ENCODE assay signal across 11 cellular contexts in genomic region chr1:36542962-36543515, GRCh38.
DNase-seq lines count a peak whose midpoint lies in the region; ATAC-seq, FAIRE-seq and TF ChIP-seq lines count a peak whose summit lies in the region.
"Had no signal": no experiment of that assay in that cellular context is flagged by ENCODE, and none has a peak within 500 bp of the region (broad histone marks: within the 10 kb centered on the region; RNA-seq: fewer than 3 reads in every experiment).

No MANE protein-coding gene starts in this region.

- FAIRE-seq in urothelium cell line (lab: Jason Lieb, UNC), result no peak

- no peaks in the 10 kb centered on the region for H4K20me1 ChIP-seq in mammary epithelial cell (ENCODE audit: insufficient read depth, low read length)

- H3K27me3 Mint-ChIP-seq in MCF 10A (ENCODE audit: insufficient read depth, unreplicated experiment), result peaks cover 36% of the 10 kb centered on the region

- POLR2A ChIA-PET in MCF 10A (lab: Yijun Ruan, JAX), result no interaction called here

- BruUV-seq in mammary epithelial cell (replicated peaks; lab: Mats Ljungman, UMichigan) (no TSS peak), MCF 10A (replicated peaks; lab: Mats Ljungman, UMichigan) (no TSS peak)

- in situ Hi-C loops in mammary epithelial cell (cut with MboI; ENCODE audit: low sequenced_read_pairs in 2 of 2), result no loop called here

- TF ChIP-seq CTCF in mammary epithelial cell (conservative IDR thresholded peaks at IDR 0.05 in 1 of 2, IDR thresholded peaks at IDR 0.05 in 1 of 2; ENCODE audit: extremely low read depth in 1 of 2, insufficient read depth in 1 of 2, low read depth in 1 of 2, low read length in 2 of 2) (peak; percentile 23 to 29), MCF 10A (IDR thresholded peaks at IDR 0.05; ENCODE audit: unreplicated experiment) (no peak), choroid plexus epithelial cell (conservative IDR thresholded peaks at IDR 0.05; ENCODE audit: low read depth, low read length) (peak; percentile 44), omental fat pad (IDR thresholded peaks at IDR 0.05) (no peak)

- ATAC-seq in omental fat pad (ENCODE audit: low FRiP score) (no peak), GM19351 (IDR thresholded peaks at IDR 0.05; ENCODE audit: unreplicated experiment) (no peak)
- ATAC-seq: activated T-cell treated with anti-CD3 and anti-CD28 coated beads, Interleukin-2, amount 50 U/mL, for 4 hours had no signal

- H3K4me3 ChIP-seq in mammary epithelial cell (replicated peaks in 1 of 3; ENCODE audit: insufficient read depth in 1 of 3, low read depth in 2 of 3, low read length in 3 of 3) (no peak overlapping the region), choroid plexus epithelial cell (ENCODE audit: low read depth, low read length) (no peak overlapping the region)
- H3K4me3 ChIP-seq: ovary had no signal

- no peak overlapping the region for H3K4me2 ChIP-seq in mammary epithelial cell (ENCODE audit: insufficient read depth, low read depth, low read length)

- H3K9me3 Mint-ChIP-seq in MCF 10A (ENCODE audit: unreplicated experiment), result no peaks in the 10 kb centered on the region
- H3K9me3 Mint-ChIP-seq: activated T-cell treated with anti-CD3 and anti-CD28 coated beads, Interleukin-2, amount 50 U/mL, for 4 hours; CD4-positive, alpha-beta T cell had no signal

- DNase-seq in mammary epithelial cell (no peak), MCF 10A (ENCODE audit: unreplicated experiment) (no peak), NCI-H2029 treated with DMSO at 0.1 percent for 48 hours (lab: John Stamatoyannopoulos, UW) (peak; percentile 48), choroid plexus epithelial cell (ENCODE audit: low read depth) (peak; percentile 5), urothelium cell line (ENCODE audit: low spot score) (peak; percentile 37), omental fat pad (ENCODE audit: low spot score) (no peak), AG08395 (ENCODE audit: low spot score) (no peak)
- DNase-seq: activated T-cell treated with anti-CD3 and anti-CD28 coated beads, Interleukin-2, amount 50 U/mL, for 4 hours; CD4-positive, alpha-beta T cell; ovary had no signal

- CTCF ChIA-PET in mammary epithelial cell (lab: Charles Lee; ENCODE audit: low non-redundant PET), result no interaction called here
- CTCF ChIA-PET in MCF 10A (lab: Yijun Ruan, JAX), result interaction anchor here (1.0 to 1.1 kb wide), 3 partner anchors 10 to 34 kb away, joined by 3 read pairs; no protein-coding TSS in a partner anchor

- no peaks in the 10 kb centered on the region for H3K4me1 ChIP-seq in mammary epithelial cell (ENCODE audit: insufficient read depth, low read length)

- H2AFZ ChIP-seq in mammary epithelial cell (ENCODE audit: low read depth, low read length), result no peak overlapping the region

- no peaks in the 10 kb centered on the region for H3K27me3 ChIP-seq in mammary epithelial cell (ENCODE audit: insufficient read depth, low read length)
- H3K27me3 ChIP-seq: ovary had no signal

- no peaks in the 10 kb centered on the region for H3K36me3 ChIP-seq in mammary epithelial cell (ENCODE audit: insufficient read depth, low read length)
- H3K36me3 ChIP-seq: ovary had no signal

- no peaks in the 10 kb centered on the region for H3K4me1 Mint-ChIP-seq in MCF 10A (ENCODE audit: insufficient read depth, unreplicated experiment)

- WGBS in mammary epithelial cell (ENCODE audit: low coverage, missing lambda C conversion rate), result 72% methylated on average over 5 of the region's 6 CpGs

- H3K4me3 Mint-ChIP-seq in MCF 10A (ENCODE audit: unreplicated experiment), result no peak overlapping the region
- H3K4me3 Mint-ChIP-seq: activated T-cell treated with anti-CD3 and anti-CD28 coated beads, Interleukin-2, amount 50 U/mL, for 4 hours; CD4-positive, alpha-beta T cell had no signal

- H3K9ac ChIP-seq in mammary epithelial cell (ENCODE audit: insufficient read depth, low read length), result no peak overlapping the region

- dilution Hi-C loops in mammary epithelial cell (cut with HindIII; ENCODE audit: low sequenced_read_pairs), result no loop called here

- H3K27ac Mint-ChIP-seq in MCF 10A (ENCODE audit: low read depth, unreplicated experiment), result no peak overlapping the region
- H3K27ac Mint-ChIP-seq: CD4-positive, alpha-beta T cell had no signal

- intact Hi-C loops in mammary epithelial cell (cut with micrococcal nuclease) (no loop called here), MCF 10A (cut with micrococcal nuclease) (no loop called here)

- no peaks in the 10 kb centered on the region for H3K36me3 Mint-ChIP-seq in MCF 10A (ENCODE audit: insufficient read depth, unreplicated experiment)

- H3K79me2 ChIP-seq in mammary epithelial cell (ENCODE audit: insufficient read depth, low read length), result no peaks in the 10 kb centered on the region

- no peak overlapping the region for H3K27ac ChIP-seq in mammary epithelial cell (ENCODE audit: insufficient read depth, low read depth, low read length)
- H3K27ac ChIP-seq: ovary had no signal

- no peaks in the 10 kb centered on the region for H3K9me3 ChIP-seq in mammary epithelial cell (replicated peaks; ENCODE audit: insufficient read depth, low read length)
- H3K9me3 ChIP-seq: ovary had no signal

Comparison
In these comparisons a context has a peak if more than half of its experiments do, and no peak if none do; other contexts are left out.
1. CTCF ChIP-seq: peak in mammary epithelial cell (2 of 2) and choroid plexus epithelial cell (single experiment); none in MCF 10A (single experiment) and omental fat pad (0 of 3).
2. DNase-seq: peak in NCI-H2029 treated with DMSO at 0.1 percent for 48 hours (single experiment), choroid plexus epithelial cell (single experiment) and urothelium cell line (single experiment); none in mammary epithelial cell (single experiment), MCF 10A (single experiment), omental fat pad (single experiment) and AG08395 (single experiment).